In the genomic region with DNA sequence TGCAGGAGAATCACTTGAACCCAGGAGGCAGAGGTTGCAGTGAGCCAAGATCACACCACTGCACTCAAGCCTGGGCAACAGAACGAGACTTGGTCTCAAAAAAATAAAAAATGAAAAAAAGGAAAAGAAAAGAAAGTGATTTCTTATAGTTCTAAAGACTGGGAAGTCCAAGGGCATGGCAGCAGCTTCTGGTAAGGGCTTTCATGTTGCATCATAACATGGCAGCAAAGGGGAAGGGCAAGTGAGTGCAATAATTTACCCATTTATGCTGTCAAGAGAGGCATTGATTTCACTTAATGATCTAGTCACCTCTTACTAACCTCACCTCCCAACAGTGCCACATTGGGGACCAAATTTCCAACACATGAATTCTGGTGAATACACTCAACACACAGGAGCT, we compare ENCODE assay signal across 11 cellular contexts. TPM values are rescaled to one million over a fixed set of nuclear protein-coding genes. Genes with fewer than 3 reads are reported as not detected.
"Had no signal": no experiment of that assay in that cellular context is flagged by ENCODE, and none has a peak within 500 bp of the region (broad histone marks: within the 10 kb centered on the region; RNA-seq: fewer than 3 reads in every experiment).

No MANE protein-coding gene starts in this region.

- H3K4me2 ChIP-seq: KMS-11 had no signal

- H3K9ac ChIP-seq: KMS-11 had no signal

- FAIRE-seq: HTR-8/SVneo had no signal

- H3K27ac ChIP-seq: HL-60, KMS-11 had no signal

- DNase-seq: IMR-90, Karpas-422, Kasumi-1, KBM-7, KG1 had no signal

RNA-seq across cellular contexts. Expression of a gene that starts 8.8 kb away (rescaled TPM):
- total RNA-seq: HT-29, HT1080 had no signal
- polyA plus RNA-seq: IgD-negative memory B cell had no signal

RNA-seq across cellular contexts. Expression of a gene that starts 31.2 kb away (rescaled TPM):
- total RNA-seq: HT-29, HT1080, IMR-90 had no signal
- polyA plus RNA-seq: IgD-negative memory B cell, IMR-90 had no signal
